Comparison of ENCODE assay signal across 16 cellular contexts in genomic region chr13:49759503-49759902, GRCh38.
A peak's percentile ranks its signal among the peaks of the same experiment; 100 is the strongest.
DNase-seq lines count a peak whose midpoint lies in the region; ATAC-seq and TF ChIP-seq lines count a peak whose summit lies in the region.
"Had no signal": no experiment of that assay in that cellular context is flagged by ENCODE, and none has a peak within 500 bp of the region (broad histone marks: within the 10 kb centered on the region; RNA-seq: fewer than 3 reads in every experiment).

No MANE protein-coding gene starts in this region.

- ATAC-seq in central memory CD8-positive, alpha-beta T cell (replicated peaks; ENCODE audit: extremely low read depth, poor library complexity, severe bottlenecking): peak; percentile 67
- no peak for ATAC-seq in stimulated activated effector memory CD8-positive, alpha-beta T cell treated with anti-CD3 and anti-CD28 coated beads, Interleukin-12 subunit alpha, Interleukin-12 subunit beta, amount 100 ng/mL, for 72 hours
- ATAC-seq in GM18873 (IDR thresholded peaks at IDR 0.05; ENCODE audit: low FRiP score, unreplicated experiment): no peak
- ATAC-seq: left colon, mucosa of descending colon, PC-3 had no signal

- CTCF ChIA-PET in activated naive CD4-positive, alpha-beta T cell treated with anti-CD3 and anti-CD28 coated beads, Interleukin-2, amount 10 ng/mL, durations not matched to agents 7 days and 5 days (lab: Charles Lee): interaction anchor here (0.8 kb wide), 1 partner anchor 18 kb away, joined by 3 read pairs; no protein-coding TSS in a partner anchor

- H3K4me1 Mint-ChIP-seq in activated naive CD4-positive, alpha-beta T cell treated with anti-CD3 and anti-CD28 coated beads, Interleukin-2, amount 10 ng/mL, durations not matched to agents 7 days and 5 days: peaks cover 17% of the 10 kb centered on the region
- H3K4me1 Mint-ChIP-seq in central memory CD8-positive, alpha-beta T cell: peaks cover 60% of the 10 kb centered on the region
- H3K4me1 Mint-ChIP-seq in stimulated activated effector memory CD8-positive, alpha-beta T cell treated with anti-CD3 and anti-CD28 coated beads, Interleukin-12 subunit alpha, Interleukin-12 subunit beta, amount 100 ng/mL, for 72 hours: peaks cover 31% of the 10 kb centered on the region

- TF ChIP-seq CTCF in GM13977 (IDR thresholded peaks at IDR 0.05; ENCODE audit: extremely low read depth, insufficient read depth, missing control alignments): no peak

- H3K9me3 Mint-ChIP-seq in activated naive CD4-positive, alpha-beta T cell treated with anti-CD3 and anti-CD28 coated beads, Interleukin-2, amount 10 ng/mL, durations not matched to agents 7 days and 5 days: peaks cover 5% of the 10 kb centered on the region
- no peaks in the 10 kb centered on the region for H3K9me3 Mint-ChIP-seq in central memory CD8-positive, alpha-beta T cell
- no peaks in the 10 kb centered on the region for H3K9me3 Mint-ChIP-seq in stimulated activated effector memory CD8-positive, alpha-beta T cell treated with anti-CD3 and anti-CD28 coated beads, Interleukin-12 subunit alpha, Interleukin-12 subunit beta, amount 100 ng/mL, for 72 hours

- no peak overlapping the region for H3K4me3 Mint-ChIP-seq in activated naive CD4-positive, alpha-beta T cell treated with anti-CD3 and anti-CD28 coated beads, Interleukin-2, amount 10 ng/mL, durations not matched to agents 7 days and 5 days
- peak overlapping the region; percentile 30 for H3K4me3 Mint-ChIP-seq in central memory CD8-positive, alpha-beta T cell
- H3K4me3 Mint-ChIP-seq in stimulated activated effector memory CD8-positive, alpha-beta T cell treated with anti-CD3 and anti-CD28 coated beads, Interleukin-12 subunit alpha, Interleukin-12 subunit beta, amount 100 ng/mL, for 72 hours: peak overlapping the region; percentile 15

- in situ Hi-C loops in GM13977 (cut with MboI; ENCODE audit: low pct_unique_long_range_greater_than_20kb, low sequenced_read_pairs, unreplicated experiment): no loop called here

- H3K27me3 Mint-ChIP-seq in activated naive CD4-positive, alpha-beta T cell treated with anti-CD3 and anti-CD28 coated beads, Interleukin-2, amount 10 ng/mL, durations not matched to agents 7 days and 5 days: no peaks in the 10 kb centered on the region
- no peaks in the 10 kb centered on the region for H3K27me3 Mint-ChIP-seq in central memory CD8-positive, alpha-beta T cell

- DNase-seq in activated naive CD4-positive, alpha-beta T cell treated with anti-CD3 and anti-CD28 coated beads, Interleukin-2, amount 10 ng/mL, durations not matched to agents 7 days and 5 days: peak; percentile 30
- DNase-seq in activated naive CD4-positive, alpha-beta T cell treated with Interleukin-2 at 50 U/mL for 16 hours: no peak
- peak; percentile 5 for DNase-seq in MV-4-11 (lab: John Stamatoyannopoulos, UW)
- no peak for DNase-seq in central memory CD8-positive, alpha-beta T cell (ENCODE audit: low spot score in 2 of 2)
- no peak for DNase-seq in stimulated activated effector memory CD8-positive, alpha-beta T cell treated with anti-CD3 and anti-CD28 coated beads, Interleukin-12 subunit alpha, Interleukin-12 subunit beta, amount 100 ng/mL, for 72 hours (ENCODE audit: low spot score in 2 of 2)
- no peak for DNase-seq in cerebellar cortex (ENCODE audit: low spot score)
- DNase-seq in GM13977 (ENCODE audit: low spot score): no peak
- DNase-seq: ACHN; hypothalamus; left colon; mucosa of descending colon; NCI-H510A; PC-3; stimulated activated CD4-positive, alpha-beta T cell treated with anti-CD3 and anti-CD28 coated beads, Interleukin-4, amount 100 ng/mL, for 24 hours; trophoblast cell had no signal

- H3K36me3 Mint-ChIP-seq in activated naive CD4-positive, alpha-beta T cell treated with anti-CD3 and anti-CD28 coated beads, Interleukin-2, amount 10 ng/mL, durations not matched to agents 7 days and 5 days: peaks cover 29% of the 10 kb centered on the region
- H3K36me3 Mint-ChIP-seq in central memory CD8-positive, alpha-beta T cell (ENCODE audit: insufficient read depth): peaks cover 9% of the 10 kb centered on the region
- no peaks in the 10 kb centered on the region for H3K36me3 Mint-ChIP-seq in stimulated activated effector memory CD8-positive, alpha-beta T cell treated with anti-CD3 and anti-CD28 coated beads, Interleukin-12 subunit alpha, Interleukin-12 subunit beta, amount 100 ng/mL, for 72 hours

- peak overlapping the region; percentile 64 for H3K27ac Mint-ChIP-seq in activated naive CD4-positive, alpha-beta T cell treated with anti-CD3 and anti-CD28 coated beads, Interleukin-2, amount 10 ng/mL, durations not matched to agents 7 days and 5 days
- peak overlapping the region; percentile 75 for H3K27ac Mint-ChIP-seq in central memory CD8-positive, alpha-beta T cell (ENCODE audit: low read depth)
- H3K27ac Mint-ChIP-seq in stimulated activated effector memory CD8-positive, alpha-beta T cell treated with anti-CD3 and anti-CD28 coated beads, Interleukin-12 subunit alpha, Interleukin-12 subunit beta, amount 100 ng/mL, for 72 hours: peak overlapping the region; percentile 32

Comparison
In these comparisons a context has a peak if more than half of its experiments do, and no peak if none do; other contexts are left out.
1. DNase-seq: peak in activated naive CD4-positive, alpha-beta T cell treated with anti-CD3 and anti-CD28 coated beads, Interleukin-2, amount 10 ng/mL, durations not matched to agents 7 days and 5 days (single experiment) and MV-4-11 (single experiment); none in activated naive CD4-positive, alpha-beta T cell treated with Interleukin-2 at 50 U/mL for 16 hours (single experiment), central memory CD8-positive, alpha-beta T cell (0 of 2), stimulated activated effector memory CD8-positive, alpha-beta T cell treated with anti-CD3 and anti-CD28 coated beads, Interleukin-12 subunit alpha, Interleukin-12 subunit beta, amount 100 ng/mL, for 72 hours (0 of 2), cerebellar cortex (single experiment) and GM13977 (single experiment).
2. Peak in every context shown above with its lines, with median percentiles within 50 percentile points of each other: H3K27ac Mint-ChIP-seq.